Comparison of ENCODE assay signal across 8 cellular contexts in genomic region chr20:13546497-13547131, GRCh38.
DNase-seq lines count a peak whose midpoint lies in the region; ATAC-seq, FAIRE-seq and TF ChIP-seq lines count a peak whose summit lies in the region.

No MANE protein-coding gene starts in this region.

- no peaks in the 10 kb centered on the region for H3K9me3 Mint-ChIP-seq in GM23338
- H3K9me3 Mint-ChIP-seq in astrocyte (ENCODE audit: unreplicated experiment), result no peaks in the 10 kb centered on the region

- no peaks in the 10 kb centered on the region for H3K79me2 ChIP-seq in GM23338 (replicated peaks; ENCODE audit: insufficient read depth)
- H3K79me2 ChIP-seq in astrocyte (ENCODE audit: insufficient read depth, low read length), result no peaks in the 10 kb centered on the region

- H3K27ac Mint-ChIP-seq in GM23338, result no peak overlapping the region
- no peak overlapping the region for H3K27ac Mint-ChIP-seq in astrocyte (ENCODE audit: unreplicated experiment)

- H3K4me1 Mint-ChIP-seq in GM23338, result peaks cover 3% of the 10 kb centered on the region; the same call in 2 of the 3 replicates
- peaks cover 9% of the 10 kb centered on the region for H3K4me1 Mint-ChIP-seq in astrocyte (ENCODE audit: low read depth, unreplicated experiment)

- peak; percentile 83 for ATAC-seq in GM23338

- H3K9me3 ChIP-seq in astrocyte (ENCODE audit: insufficient read depth, low read depth, low read length), result no peaks in the 10 kb centered on the region

- H3K4me3 ChIP-seq in GM23338 (no peak overlapping the region), NB4 (ENCODE audit: low read depth, low read length) (no peak overlapping the region), astrocyte (ENCODE audit: insufficient read depth, low read depth, low read length) (no peak overlapping the region)

- no peak overlapping the region for H3K4me3 Mint-ChIP-seq in GM23338
- H3K4me3 Mint-ChIP-seq in astrocyte (ENCODE audit: unreplicated experiment), result no peak overlapping the region

- H3K4me1 ChIP-seq in GM23338 (ENCODE audit: insufficient read depth) (no peaks in the 10 kb centered on the region), astrocyte (ENCODE audit: insufficient read depth, low read length) (peaks cover 3% of the 10 kb centered on the region)

- no peaks in the 10 kb centered on the region for H3F3A ChIP-seq in GM23338 (replicated peaks; ENCODE audit: low read depth)

- no peak overlapping the region for H3K9ac ChIP-seq in astrocyte (ENCODE audit: low read length)

- TF ChIP-seq POLR2A in NB4 (IDR thresholded peaks at IDR 0.05; ENCODE audit: extremely low read depth, insufficient read length), result no peak

- peak; percentile 93 to 97 for TF ChIP-seq CTCF in GM23338 (conservative IDR thresholded peaks at IDR 0.05; ENCODE audit: low read depth in 2 of 2)
- TF ChIP-seq CTCF in NB4 (IDR thresholded peaks at IDR 0.05; ENCODE audit: low read depth, low read length), result peak; percentile 92
- TF ChIP-seq CTCF in astrocyte (IDR thresholded peaks at IDR 0.05; ENCODE audit: insufficient read depth, low read depth, low read length), result peak; percentile 81

- DNase-seq in ELR (ENCODE audit: low read depth) (peak; percentile 79), GM23338 (ENCODE audit: low spot score) (peak; percentile 93), NB4 (ENCODE audit: low read depth) (peak; percentile 73), T-helper 2 cell (peak; percentile 11 to 54 (median 38)), astrocyte (ENCODE audit: low read depth) (peak; percentile 49), iPS DF 19.7 (ENCODE audit: low read depth, low spot score) (peak; percentile 12), cortex of kidney (lab: John Stamatoyannopoulos, UW) (no peak)
- DNase-seq in stimulated activated CD4-positive, alpha-beta T cell treated with anti-CD3 and anti-CD28 coated beads, Interleukin-12 subunit alpha, Interleukin-12 subunit beta, amount 100 ng/mL, for 24 hours (ENCODE audit: low read depth in 2 of 2), result peak; percentile 26 to 66

- H3K27me3 ChIP-seq in GM23338 (ENCODE audit: insufficient read depth) (no peaks in the 10 kb centered on the region), astrocyte (ENCODE audit: insufficient read depth, low read length) (no peaks in the 10 kb centered on the region)

- H4K20me1 ChIP-seq in GM23338 (replicated peaks; ENCODE audit: insufficient read depth) (no peaks in the 10 kb centered on the region), astrocyte (ENCODE audit: insufficient read depth, low read length) (no peaks in the 10 kb centered on the region)

- no peaks in the 10 kb centered on the region for H3K9me2 ChIP-seq in GM23338 (ENCODE audit: insufficient read depth)

- H3K27me3 Mint-ChIP-seq in GM23338 (ENCODE audit: insufficient read depth, low read depth, poor library complexity) (no peaks in the 10 kb centered on the region), astrocyte (ENCODE audit: low read depth, unreplicated experiment) (no peaks in the 10 kb centered on the region)

- FAIRE-seq in astrocyte (lab: Jason Lieb, UNC), result peak; percentile 58

- H3K36me3 Mint-ChIP-seq in GM23338 (ENCODE audit: low read depth) (no peaks in the 10 kb centered on the region), astrocyte (ENCODE audit: low read depth, unreplicated experiment) (peaks cover under 1% of the 10 kb centered on the region)

- no peak overlapping the region for H2AFZ ChIP-seq in GM23338
- H2AFZ ChIP-seq in astrocyte (ENCODE audit: low read depth, low read length), result no peak overlapping the region

- H3K4me2 ChIP-seq in GM23338 (no peak overlapping the region), astrocyte (ENCODE audit: low read length) (no peak overlapping the region)

- H3K36me3 ChIP-seq in GM23338 (ENCODE audit: insufficient read depth) (no peaks in the 10 kb centered on the region), astrocyte (ENCODE audit: insufficient read depth, low read length) (no peaks in the 10 kb centered on the region)

- H3K27ac ChIP-seq in GM23338 (ENCODE audit: low read depth) (no peak overlapping the region), astrocyte (ENCODE audit: low read depth, low read length) (no peak overlapping the region)

TF ChIP-seq in GM23338, 12 proteins besides CTCF, POLR2A, EP300 and RAD21:
- TF ChIP-seq CREB1 (CRISPR knock-in tag; IDR thresholded peaks at IDR 0.05; ENCODE audit: low read depth), result no peak
- TF ChIP-seq ZNF114 (CRISPR knock-in tag; IDR thresholded peaks at IDR 0.05), result no peak
- no peak for TF ChIP-seq ZNF331 (CRISPR knock-in tag; IDR thresholded peaks at IDR 0.05; ENCODE audit: low read depth)
